In the genomic region with DNA sequence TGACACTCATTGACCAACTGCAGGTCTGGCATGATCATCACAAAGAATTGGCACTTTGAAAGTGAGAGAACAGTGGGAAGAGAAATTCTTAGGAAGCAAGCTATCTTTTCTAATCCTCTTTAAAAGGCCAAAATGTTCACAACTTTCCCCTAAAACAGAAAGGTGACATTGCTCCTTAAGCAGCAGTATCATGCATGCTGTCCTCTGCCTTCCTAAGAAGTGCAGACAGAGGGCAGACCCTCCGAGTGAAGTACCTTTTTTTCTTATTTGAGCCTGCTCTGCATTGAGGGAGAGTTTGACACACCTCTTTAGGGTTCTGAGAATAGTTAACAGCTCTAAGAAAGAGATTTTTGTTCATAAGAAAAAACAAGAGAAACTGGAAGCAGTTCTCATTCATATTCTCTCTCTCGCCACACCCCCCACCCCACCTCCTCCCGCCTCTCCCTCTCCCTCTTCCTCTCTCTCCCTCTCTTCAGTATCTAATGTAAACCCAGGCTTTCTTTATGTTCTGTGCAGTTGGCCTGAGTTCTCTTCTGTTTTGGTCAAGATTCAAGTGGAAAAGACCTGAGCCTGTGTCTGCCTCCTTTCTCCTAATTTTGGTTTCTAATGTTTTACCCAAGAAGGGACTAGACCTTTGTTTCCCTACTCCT, we compare ENCODE assay signal across 15 cellular contexts.
DNase-seq lines count a peak whose midpoint lies in the region; ATAC-seq, FAIRE-seq and TF ChIP-seq lines count a peak whose summit lies in the region.
"Had no signal": no experiment of that assay in that cellular context is flagged by ENCODE, and none has a peak within 500 bp of the region (broad histone marks: within the 10 kb centered on the region; RNA-seq: fewer than 3 reads in every experiment).

No MANE protein-coding gene starts in this region.

- peak in 1 of 2 experiments; percentile 18; a peak in 1 of 4 replicates for TF ChIP-seq RAD21 in H1 (IDR thresholded peaks at IDR 0.05 in 1 of 2, conservative IDR thresholded peaks at IDR 0.05 in 1 of 2; ENCODE audit: low read depth in 2 of 2, low read length in 2 of 2)

- H3K4ac ChIP-seq in H9 (ENCODE audit: low read depth, low read length) (no peak overlapping the region), H1 (replicated peaks; ENCODE audit: insufficient read length, low read depth, low read length) (no peak overlapping the region), mesendoderm (ENCODE audit: low read depth, low read length) (no peak overlapping the region)

- H2BK20ac ChIP-seq in H9 (ENCODE audit: low read depth, low read length, poor library complexity, severe bottlenecking) (no peak overlapping the region), H1 (ENCODE audit: low read length) (no peak overlapping the region)

- TF ChIP-seq POLR2A in H1 (IDR thresholded peaks at IDR 0.05; ENCODE audit: control extremely low read depth in 1 of 2, low read depth in 2 of 2, low read length in 2 of 2), result no peak

- H3K36me3 ChIP-seq in H1 (ENCODE audit: control insufficient read depth in 2 of 4, insufficient read depth in 4 of 4, low read length in 3 of 4), result no peaks in the 10 kb centered on the region
- H3K36me3 ChIP-seq in mesendoderm (ENCODE audit: control insufficient read depth, insufficient read depth, low read length), result no peaks in the 10 kb centered on the region
- H3K36me3 ChIP-seq: BLaER1 had no signal

- TF ChIP-seq CTCF in H9 (conservative IDR thresholded peaks at IDR 0.05) (peak; percentile 40), H1 (IDR thresholded peaks at IDR 0.05; ENCODE audit: control extremely low read depth in 1 of 3, insufficient read depth in 1 of 3, low read depth in 1 of 3, low read length in 3 of 3) (peak in 1 of 3 experiments; percentile 32; a peak in 1 of 4 replicates)

- no peak overlapping the region for H3K18ac ChIP-seq in H9 (ENCODE audit: insufficient read length, low read depth, low read length)
- no peak overlapping the region for H3K18ac ChIP-seq in H1 (ENCODE audit: extremely low read depth, low read length)
- H3K18ac ChIP-seq in mesendoderm (ENCODE audit: low read length), result no peak overlapping the region

- FAIRE-seq in H1 (lab: Jason Lieb, UNC), result no peak

- H3K9ac ChIP-seq in H9 (ENCODE audit: extremely low read depth, insufficient read length, low read length), result no peak overlapping the region
- H3K9ac ChIP-seq in H1 (replicated peaks in 1 of 4; ENCODE audit: extremely low read depth in 1 of 4, low read depth in 3 of 4, low read length in 3 of 4), result no peak overlapping the region
- H3K9ac ChIP-seq in mesendoderm (ENCODE audit: low read length), result no peak overlapping the region
- H3K9ac ChIP-seq: BLaER1 had no signal

- no peak overlapping the region for H3K27ac ChIP-seq in H9 (ENCODE audit: insufficient read length, low read depth, low read length)
- H3K27ac ChIP-seq in H1 (ENCODE audit: low read depth, low read length), result no peak overlapping the region
- H3K27ac ChIP-seq in mesendoderm (ENCODE audit: low read depth, low read length), result no peak overlapping the region
- H3K27ac ChIP-seq: BLaER1 had no signal

- H4K8ac ChIP-seq in H9 (replicated peaks; ENCODE audit: insufficient read length, low read depth, low read length) (no peak overlapping the region), H1 (ENCODE audit: extremely low read depth, insufficient read depth, low read length) (no peak overlapping the region), mesendoderm (ENCODE audit: low read depth, low read length) (no peak overlapping the region)

- ATAC-seq in GM18858 (IDR thresholded peaks at IDR 0.05; ENCODE audit: unreplicated experiment), result no peak
- ATAC-seq: HCT116 had no signal

- H2AFZ ChIP-seq in H9 (ENCODE audit: low read length) (peak overlapping the region; percentile 45), H1 (ENCODE audit: low read length) (peak overlapping the region; percentile 51; the same call in 1 of the 2 replicates)

- no peaks in the 10 kb centered on the region for H3K36me3 Mint-ChIP-seq in H9 (ENCODE audit: insufficient read depth in 1 of 3, low read depth in 3 of 3)
- H3K36me3 Mint-ChIP-seq: CD8-positive, alpha-beta memory T cell had no signal

- peak; percentile 40 for DNase-seq in G401 (ENCODE audit: low spot score)
- DNase-seq in H9, result no peak
- no peak for DNase-seq in H1 (ENCODE audit: low read depth in 1 of 2, low spot score in 2 of 2)
- DNase-seq in mesendoderm, result peak; percentile 64
- no peak for DNase-seq in posterior vena cava (ENCODE audit: low spot score)
- DNase-seq in effector CD8-positive, alpha-beta T cell (lab: John Stamatoyannopoulos, UW), result no peak
- no peak for DNase-seq in cerebellum (ENCODE audit: low spot score)
- DNase-seq: 8988T; AML-193; Caco-2; CD8-positive, alpha-beta memory T cell; GOT3 had no signal

- H4K91ac ChIP-seq in H9 (ENCODE audit: insufficient read length, low read depth, low read length) (no peak overlapping the region), H1 (replicated peaks; ENCODE audit: insufficient read length, low read length) (no peak overlapping the region)

- H3K27me3 ChIP-seq in H9 (ENCODE audit: insufficient read depth, low read length) (no peaks in the 10 kb centered on the region), H1 (replicated peaks in 1 of 4; ENCODE audit: control insufficient read depth in 3 of 4, extremely low read depth in 1 of 4, insufficient read depth in 3 of 4, low read length in 3 of 4) (no peaks in the 10 kb centered on the region), mesendoderm (ENCODE audit: insufficient read depth, low read length, poor library complexity) (no peaks in the 10 kb centered on the region)
- H3K27me3 ChIP-seq: BLaER1 had no signal

- H3K27me3 Mint-ChIP-seq in H9 (ENCODE audit: low read depth), result no peaks in the 10 kb centered on the region
- H3K27me3 Mint-ChIP-seq: CD8-positive, alpha-beta memory T cell had no signal

- H3K4me3 Mint-ChIP-seq in H9, result no peak overlapping the region
- H3K4me3 Mint-ChIP-seq: CD8-positive, alpha-beta memory T cell had no signal

- in situ Hi-C loops in G401 (cut with HindIII; ENCODE audit: low sequenced_read_pairs), result no loop called here

- no peak overlapping the region for H3K27ac Mint-ChIP-seq in H9
- H3K27ac Mint-ChIP-seq: CD8-positive, alpha-beta memory T cell had no signal

- POLR2A ChIA-PET in H1 (lab: Charles Lee; ENCODE audit: partially characterized antibody), result no interaction called here

- H3K56ac ChIP-seq in H9 (ENCODE audit: insufficient read length, low read depth, low read length) (no peak overlapping the region), H1 (replicated peaks; ENCODE audit: insufficient read length, low read depth, low read length) (no peak overlapping the region), mesendoderm (ENCODE audit: low read length) (no peak overlapping the region)

- H2BK15ac ChIP-seq in H9 (ENCODE audit: low read depth, low read length) (no peak overlapping the region), H1 (ENCODE audit: low read length) (no peak overlapping the region), mesendoderm (replicated peaks; ENCODE audit: low read depth) (no peak overlapping the region)

- H3K14ac ChIP-seq in H9 (ENCODE audit: insufficient read depth, low read length) (no peak overlapping the region), H1 (ENCODE audit: insufficient read length) (no peak overlapping the region)

- H3K79me1 ChIP-seq in H9 (ENCODE audit: insufficient read depth, low read depth, low read length, poor library complexity, severe bottlenecking), result no peaks in the 10 kb centered on the region
- no peaks in the 10 kb centered on the region for H3K79me1 ChIP-seq in H1 (ENCODE audit: low read depth, low read length)
- H3K79me1 ChIP-seq in mesendoderm (ENCODE audit: low read length), result no peaks in the 10 kb centered on the region

- H3K9me3 ChIP-seq in H9 (ENCODE audit: control insufficient read depth, low read depth, low read length), result no peaks in the 10 kb centered on the region
- no peaks in the 10 kb centered on the region for H3K9me3 ChIP-seq in H1 (ENCODE audit: insufficient read depth in 2 of 2, low read depth in 1 of 2, low read length in 1 of 2)
- H3K9me3 ChIP-seq: BLaER1, Caco-2 had no signal

- no peaks in the 10 kb centered on the region for H3K23me2 ChIP-seq in H9 (ENCODE audit: insufficient read length, low read depth, low read length, poor library complexity, severe bottlenecking)
- H3K23me2 ChIP-seq in H1 (ENCODE audit: low read depth, low read length), result no peaks in the 10 kb centered on the region

- WGBS in H9 (ENCODE audit: extremely low coverage, insufficient read length, low lambda C conversion rate), result no CpG with 5 or more reads among the region's 3 CpGs
- 42% methylated on average over 1 of the region's 3 CpGs; no CpG with 5 or more reads in 1 of the 2 experiments for WGBS in H1 (ENCODE audit: extremely low coverage in 1 of 2, insufficient coverage in 1 of 2, insufficient read length in 1 of 2, insufficient replicate concordance in 2 of 2, low coverage in 1 of 2, low lambda C conversion rate in 2 of 2, missing lambda C conversion rate in 1 of 2), 2 experiments
- WGBS in mesendoderm (ENCODE audit: extremely low coverage, insufficient coverage, low lambda C conversion rate), result no CpG with 5 or more reads among the region's 3 CpGs

- H4K20me1 ChIP-seq in H9 (ENCODE audit: control insufficient read depth, insufficient read depth, insufficient read length) (no peaks in the 10 kb centered on the region), H1 (replicated peaks in 1 of 2; ENCODE audit: control insufficient read depth in 1 of 2, insufficient read depth in 2 of 2, low read length in 2 of 2) (no peaks in the 10 kb centered on the region)
- H4K20me1 ChIP-seq: BLaER1 had no signal

- H3K4me2 ChIP-seq in H9 (ENCODE audit: insufficient read depth, insufficient read length, low read length) (no peak overlapping the region), H1 (ENCODE audit: insufficient read depth in 1 of 2, low read depth in 2 of 2, low read length in 2 of 2) (0 out of 4 replicates have a peak overlapping the region, but pooled peaks of 1 of the 2 experiments have one; percentile 29), mesendoderm (ENCODE audit: low read length) (no peak overlapping the region)
- H3K4me2 ChIP-seq: BLaER1 had no signal

- no peak for TF ChIP-seq EP300 in H1 (IDR thresholded peaks at IDR 0.05; ENCODE audit: borderline replicate concordance in 1 of 2, low read depth in 2 of 2, low read length in 2 of 2)

- intact Hi-C loops in posterior vena cava (cut with DNase I), result no loop called here

- H3T11ph ChIP-seq in H9 (ENCODE audit: low read length), result no peak overlapping the region

- no peak overlapping the region for H2BK120ac ChIP-seq in H9 (ENCODE audit: low read depth, low read length, poor library complexity, severe bottlenecking)
- H2BK120ac ChIP-seq in H1 (replicated peaks; ENCODE audit: low read depth, low read length), result no peak overlapping the region
- H2BK120ac ChIP-seq in mesendoderm (ENCODE audit: low read depth, low read length), result no peak overlapping the region

- H2BK12ac ChIP-seq in H9 (ENCODE audit: insufficient read length, low read depth, low read length) (no peak overlapping the region), H1 (ENCODE audit: low read depth, low read length) (no peak overlapping the region)

- H3K4me3 ChIP-seq in H1 (ENCODE audit: extremely low read depth in 1 of 4, insufficient read depth in 2 of 4, low read depth in 3 of 4, low read length in 4 of 4) (no peak overlapping the region), mesendoderm (ENCODE audit: low read length) (no peak overlapping the region)
- H3K4me3 ChIP-seq: BLaER1 had no signal

- H3K23ac ChIP-seq in H9 (ENCODE audit: insufficient read length, low read depth, low read length), result no peak overlapping the region
- no peak overlapping the region for H3K23ac ChIP-seq in H1 (ENCODE audit: insufficient read length)
- no peak overlapping the region for H3K23ac ChIP-seq in mesendoderm (ENCODE audit: low read length)

- H4K5ac ChIP-seq in H9 (ENCODE audit: insufficient read length, low read depth, low read length) (no peak overlapping the region), H1 (ENCODE audit: insufficient read length, low read depth, low read length) (no peak overlapping the region), mesendoderm (ENCODE audit: low read length) (no peak overlapping the region)

- H2AK5ac ChIP-seq in H9 (ENCODE audit: insufficient read length, low read length) (no peak overlapping the region), H1 (ENCODE audit: low read depth, low read length) (no peak overlapping the region), mesendoderm (ENCODE audit: low read length) (no peak overlapping the region)

- H2BK5ac ChIP-seq in H9 (ENCODE audit: insufficient read length, low read length) (no peak overlapping the region), H1 (ENCODE audit: low read depth, low read length) (no peak overlapping the region), mesendoderm (ENCODE audit: low read length) (no peak overlapping the region)

- no peaks in the 10 kb centered on the region for H3K9me3 Mint-ChIP-seq in H9

- H3K4me1 ChIP-seq in H9 (ENCODE audit: insufficient read depth, low read length) (no peaks in the 10 kb centered on the region), H1 (replicated peaks in 1 of 4; ENCODE audit: control insufficient read depth in 3 of 4, insufficient read depth in 4 of 4, low read length in 3 of 4) (peaks cover 0 to 3% (median 1%) of the 10 kb centered on the region in 4 experiments; a peak in 2 of 7 replicates), mesendoderm (ENCODE audit: control insufficient read depth, low read depth, low read length) (no peaks in the 10 kb centered on the region)
- H3K4me1 ChIP-seq: BLaER1, Caco-2 had no signal

- peaks cover 12 to 14% of the 10 kb centered on the region in 2 experiments for H3K4me1 Mint-ChIP-seq in H9
- H3K4me1 Mint-ChIP-seq: CD8-positive, alpha-beta memory T cell had no signal

- CTCF ChIA-PET in H1 (lab: Charles Lee; ENCODE audit: partially characterized antibody), result interaction anchor here (0.8 to 1.9 kb wide), 7 partner anchors 11 to 534 kb away, joined by 3 to 16 read pairs (median 3); no protein-coding TSS in a partner anchor

- H3K79me2 ChIP-seq in H9 (ENCODE audit: insufficient read depth, low read length) (no peaks in the 10 kb centered on the region), H1 (ENCODE audit: control insufficient read depth in 1 of 2, insufficient read depth in 2 of 2, low read length in 2 of 2) (no peaks in the 10 kb centered on the region), mesendoderm (ENCODE audit: control insufficient read depth, insufficient read depth, low read length) (no peaks in the 10 kb centered on the region)

Comparison
In these comparisons a context has a peak if more than half of its experiments do, and no peak if none do; other contexts are left out.
1. DNase-seq: peak in G401 (single experiment) and mesendoderm (single experiment); none in H9 (single experiment), H1 (0 of 2), posterior vena cava (single experiment), effector CD8-positive, alpha-beta T cell (single experiment) and cerebellum (single experiment).